In the genomic region with DNA sequence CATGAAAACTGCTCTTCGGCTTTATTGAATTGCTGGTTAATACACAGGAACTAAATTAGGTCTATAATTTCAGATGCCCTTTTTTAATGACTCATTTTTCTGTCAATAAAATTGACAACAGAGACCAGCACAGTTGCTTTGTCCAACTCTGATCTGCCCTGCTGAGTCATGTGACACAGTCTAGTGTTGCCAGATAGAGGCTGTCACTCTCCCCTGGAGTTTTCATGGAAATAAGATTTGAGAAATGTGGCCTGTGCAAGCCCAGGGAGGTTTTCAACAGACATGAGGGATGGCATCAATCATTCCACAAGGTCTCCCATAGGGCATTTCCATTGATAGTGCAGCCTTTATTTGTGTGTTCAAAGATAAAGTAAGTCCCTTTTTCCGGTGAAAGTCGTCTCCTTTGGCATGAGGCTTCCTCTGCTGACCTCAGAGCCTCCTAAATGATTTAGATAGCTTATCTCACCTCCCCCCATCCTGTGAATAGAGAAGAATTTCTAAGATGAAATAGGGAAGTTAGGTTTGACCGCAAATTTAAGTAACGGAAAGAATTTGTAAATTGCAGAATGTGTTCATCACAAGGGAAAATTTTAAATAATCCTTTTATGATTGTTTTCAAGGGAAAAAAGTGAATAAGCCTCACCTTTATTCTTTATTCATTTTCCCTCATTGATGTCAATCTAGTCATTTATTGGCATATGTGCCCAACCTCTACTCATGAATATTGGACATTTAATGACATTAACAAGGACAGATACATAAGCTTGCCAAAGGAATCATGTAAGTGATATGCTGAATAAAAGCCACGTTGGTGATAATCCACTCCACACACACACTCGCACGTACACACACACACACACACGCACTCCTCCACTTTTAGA, we compare ENCODE assay signal across 10 cellular contexts.
A peak's percentile ranks its signal among the peaks of the same experiment; 100 is the strongest.
DNase-seq lines count a peak whose midpoint lies in the region; ATAC-seq and TF ChIP-seq lines count a peak whose summit lies in the region.
"Had no signal": no experiment of that assay in that cellular context is flagged by ENCODE, and none has a peak within 500 bp of the region (broad histone marks: within the 10 kb centered on the region; RNA-seq: fewer than 3 reads in every experiment).

No MANE protein-coding gene starts in this region.

- no peaks in the 10 kb centered on the region for H3K36me3 ChIP-seq in gastrocnemius medialis
- H3K36me3 ChIP-seq: ascending aorta, upper lobe of left lung had no signal

- H3K9me3 ChIP-seq in gastrocnemius medialis = no peaks in the 10 kb centered on the region
- H3K9me3 ChIP-seq: ascending aorta, upper lobe of left lung had no signal

- TF ChIP-seq RAD21 in Ishikawa (IDR thresholded peaks at IDR 0.05; ENCODE audit: low read depth) = no peak

- CTCF ChIA-PET in T-cell (lab: Charles Lee) = no interaction called here

- peak overlapping the region; percentile 85 for H3K27ac Mint-ChIP-seq in activated T-helper 2 cell treated with anti-CD3 and anti-CD28 coated beads, Interferon-gamma antibody, Interleukin-2, Interleukin-4, amounts not matched to agents 10 μg/mL and 5 μg/mL and 100 μg/mL, durations not matched to agents 14 hours and 24 hours and 36 hours
- H3K27ac Mint-ChIP-seq in nephron progenitor cell (peak overlapping the region; percentile 68), T-cell (no peak overlapping the region)

- no peak overlapping the region for H3K27ac ChIP-seq in gastrocnemius medialis
- H3K27ac ChIP-seq: ascending aorta had no signal

- no peak for TF ChIP-seq EP300 in Ishikawa (IDR thresholded peaks at IDR 0.05; ENCODE audit: borderline replicate concordance)

- H3K4me3 Mint-ChIP-seq in activated T-helper 2 cell treated with anti-CD3 and anti-CD28 coated beads, Interferon-gamma antibody, Interleukin-2, Interleukin-4, amounts not matched to agents 10 μg/mL and 5 μg/mL and 100 μg/mL, durations not matched to agents 14 hours and 24 hours and 36 hours (ENCODE audit: low read depth) = no peak overlapping the region
- H3K4me3 Mint-ChIP-seq in nephron progenitor cell (no peak overlapping the region), T-cell (no peak overlapping the region)

- H3K36me3 Mint-ChIP-seq in activated T-helper 2 cell treated with anti-CD3 and anti-CD28 coated beads, Interferon-gamma antibody, Interleukin-2, Interleukin-4, amounts not matched to agents 10 μg/mL and 5 μg/mL and 100 μg/mL, durations not matched to agents 14 hours and 24 hours and 36 hours (ENCODE audit: low read depth) = no peaks in the 10 kb centered on the region
- H3K36me3 Mint-ChIP-seq in nephron progenitor cell (ENCODE audit: low read depth) = no peaks in the 10 kb centered on the region
- no peaks in the 10 kb centered on the region for H3K36me3 Mint-ChIP-seq in T-cell

- no peaks in the 10 kb centered on the region for H3K27me3 Mint-ChIP-seq in activated T-helper 2 cell treated with anti-CD3 and anti-CD28 coated beads, Interferon-gamma antibody, Interleukin-2, Interleukin-4, amounts not matched to agents 10 μg/mL and 5 μg/mL and 100 μg/mL, durations not matched to agents 14 hours and 24 hours and 36 hours (ENCODE audit: low read depth)
- H3K27me3 Mint-ChIP-seq in nephron progenitor cell (ENCODE audit: low read depth, poor library complexity) = peaks cover 1% of the 10 kb centered on the region
- H3K27me3 Mint-ChIP-seq in T-cell = peaks cover 2 to 6% of the 10 kb centered on the region in 2 donors

- TF ChIP-seq CTCF in nephron progenitor cell (IDR thresholded peaks at IDR 0.05) = no peak
- no peak for TF ChIP-seq CTCF in gastrocnemius medialis (IDR thresholded peaks at IDR 0.05 in 4 of 5, conservative IDR thresholded peaks at IDR 0.05 in 1 of 5)

- peak; percentile 54 for ATAC-seq in GM18861 (IDR thresholded peaks at IDR 0.05; ENCODE audit: unreplicated experiment)
- no peak for ATAC-seq in T-cell (replicated peaks in 1 of 4)
- ATAC-seq in HG03342 (IDR thresholded peaks at IDR 0.05; ENCODE audit: unreplicated experiment) = no peak
- no peak for ATAC-seq in gastrocnemius medialis

- TF ChIP-seq POLR2A in gastrocnemius medialis (IDR thresholded peaks at IDR 0.05) = no peak

- intact Hi-C loops in activated T-helper 2 cell treated with anti-CD3 and anti-CD28 coated beads, Interferon-gamma antibody, Interleukin-2, Interleukin-4, amounts not matched to agents 10 μg/mL and 5 μg/mL and 100 μg/mL, durations not matched to agents 14 hours and 24 hours and 36 hours (cut with micrococcal nuclease) = loop anchor here (1.0 to 5.0 kb wide), 6 partner anchors 19 to 406 kb away; no protein-coding TSS in a partner anchor
- intact Hi-C loops in gastrocnemius medialis (cut with DNase I; ENCODE audit: low total_unique reads) = no loop called here

- H3K9me3 Mint-ChIP-seq in activated T-helper 2 cell treated with anti-CD3 and anti-CD28 coated beads, Interferon-gamma antibody, Interleukin-2, Interleukin-4, amounts not matched to agents 10 μg/mL and 5 μg/mL and 100 μg/mL, durations not matched to agents 14 hours and 24 hours and 36 hours = no peaks in the 10 kb centered on the region
- H3K9me3 Mint-ChIP-seq in nephron progenitor cell (no peaks in the 10 kb centered on the region), T-cell (no peaks in the 10 kb centered on the region)

- H3K4me1 Mint-ChIP-seq in activated T-helper 2 cell treated with anti-CD3 and anti-CD28 coated beads, Interferon-gamma antibody, Interleukin-2, Interleukin-4, amounts not matched to agents 10 μg/mL and 5 μg/mL and 100 μg/mL, durations not matched to agents 14 hours and 24 hours and 36 hours (ENCODE audit: low read depth) = peaks cover 27% of the 10 kb centered on the region
- H3K4me1 Mint-ChIP-seq in nephron progenitor cell (peaks cover 23% of the 10 kb centered on the region), T-cell (peaks cover 5 to 7% (median 6%) of the 10 kb centered on the region in 3 donors)

- POLR2A ChIA-PET in T-cell (lab: Charles Lee) = no interaction called here

- H3K27me3 ChIP-seq in gastrocnemius medialis = no peaks in the 10 kb centered on the region
- H3K27me3 ChIP-seq: ascending aorta, upper lobe of left lung had no signal

- no peak for DNase-seq in activated T-helper 2 cell treated with anti-CD3 and anti-CD28 coated beads, Interferon-gamma antibody, Interleukin-2, Interleukin-4, amounts not matched to agents 10 μg/mL and 5 μg/mL and 100 μg/mL, durations not matched to agents 14 hours and 24 hours and 36 hours (ENCODE audit: low spot score)
- no peak for DNase-seq in nephron progenitor cell
- DNase-seq in T-cell = no peak
- DNase-seq in activated CD4-positive, CD25-positive, alpha-beta regulatory T cell (lab: John Stamatoyannopoulos, UW) = no peak
- no peak for DNase-seq in gastrocnemius medialis

- H3K4me3 ChIP-seq in gastrocnemius medialis = no peak overlapping the region
- H3K4me3 ChIP-seq: ascending aorta, upper lobe of left lung had no signal

- peaks cover 0 to 3% of the 10 kb centered on the region in 2 donors for H3K4me1 ChIP-seq in gastrocnemius medialis
- H3K4me1 ChIP-seq: ascending aorta had no signal

- in situ Hi-C loops in gastrocnemius medialis (cut with MboI; ENCODE audit: low sequenced_read_pairs in 4 of 4) = no loop called here

TF ChIP-seq in Ishikawa, 13 proteins besides CTCF, POLR2A, EP300 and RAD21:
- TF ChIP-seq USF1 (IDR thresholded peaks at IDR 0.05) (0 out of 2 replicates have a peak, but pooled peaks have one; percentile 8), EGR1 (IDR thresholded peaks at IDR 0.05) (no peak)

Comparison
In these comparisons a context has a peak if more than half of its experiments do, and no peak if none do; other contexts are left out.
1. H3K27ac Mint-ChIP-seq: peak in activated T-helper 2 cell treated with anti-CD3 and anti-CD28 coated beads, Interferon-gamma antibody, Interleukin-2, Interleukin-4, amounts not matched to agents 10 μg/mL and 5 μg/mL and 100 μg/mL, durations not matched to agents 14 hours and 24 hours and 36 hours (single experiment) and nephron progenitor cell (single experiment); none in T-cell (0 of 2).